15 cellular contexts compared by ENCODE assay signal in genomic region chr16:82082097-82082496, GRCh38. TPM values are rescaled to one million over a fixed set of nuclear protein-coding genes. Genes with fewer than 3 reads are reported as not detected.
DNase-seq lines count a peak whose midpoint lies in the region; ATAC-seq, FAIRE-seq and TF ChIP-seq lines count a peak whose summit lies in the region.
"Had no signal": no experiment of that assay in that cellular context is flagged by ENCODE, and none has a peak within 500 bp of the region (broad histone marks: within the 10 kb centered on the region; RNA-seq: fewer than 3 reads in every experiment).

No MANE protein-coding gene starts in this region.

- H3K36me3 ChIP-seq in IMR-90 (ENCODE audit: control insufficient read depth, insufficient read depth, low read length) (no peaks in the 10 kb centered on the region), HepG2 (replicated peaks in 1 of 2; ENCODE audit: control insufficient read depth in 1 of 2, insufficient read depth in 2 of 2, low read length in 2 of 2) (peaks cover 4 to 12% of the 10 kb centered on the region in 2 experiments; a peak in 2 of 5 replicates), smooth muscle cell (ENCODE audit: low read depth) (no peaks in the 10 kb centered on the region)
- H3K36me3 ChIP-seq: BLaER1 had no signal

- no peak overlapping the region for H3K4me2 ChIP-seq in IMR-90 (ENCODE audit: low read depth, low read length)
- H3K4me2 ChIP-seq in HepG2 (ENCODE audit: low read depth, low read length), result peak overlapping the region; percentile 5; the same call in 1 of the 2 replicates
- H3K4me2 ChIP-seq in smooth muscle cell, result no peak overlapping the region
- H3K4me2 ChIP-seq: BLaER1 had no signal

- no peak overlapping the region for H3K23ac ChIP-seq in IMR-90 (ENCODE audit: low read depth, low read length)

- ATAC-seq in IMR-90 (ENCODE audit: low read depth) (no peak), foreskin keratinocyte (no peak), HepG2 (peak; percentile 25; the same call in 1 of the 3 replicates), HG02759 (IDR thresholded peaks at IDR 0.05; ENCODE audit: unreplicated experiment) (no peak)
- ATAC-seq: CD8-positive, alpha-beta T cell had no signal

- H3K4me1 ChIP-seq in IMR-90 (ENCODE audit: control insufficient read depth, insufficient read depth, low read length) (peaks cover 7% of the 10 kb centered on the region), foreskin keratinocyte (peaks cover 16% of the 10 kb centered on the region), HepG2 (ENCODE audit: insufficient read depth, low read length) (peaks cover 63% of the 10 kb centered on the region), smooth muscle cell (ENCODE audit: low read depth) (no peaks in the 10 kb centered on the region)
- H3K4me1 ChIP-seq: BLaER1 had no signal

- TF ChIP-seq RAD21 in IMR-90 (IDR thresholded peaks at IDR 0.05; ENCODE audit: low read length) (no peak), HepG2 (CRISPR knock-in tag; IDR thresholded peaks at IDR 0.05) (no peak)

- dilution Hi-C loops in IMR-90 (cut with HindIII; ENCODE audit: low sequenced_read_pairs, unreplicated experiment), result no loop called here

- no peak overlapping the region; the same call in 2 of the 3 replicates for H2BK15ac ChIP-seq in IMR-90 (ENCODE audit: low read depth, low read length)

- H4K5ac ChIP-seq in IMR-90 (ENCODE audit: low read depth, low read length), result no peak overlapping the region

- H3K4me3 ChIP-seq in IMR-90 (ENCODE audit: insufficient read depth, low read depth, low read length) (no peak overlapping the region), HepG2 (replicated peaks in 1 of 3; ENCODE audit: insufficient read depth in 1 of 3, low read depth in 2 of 3, low read length in 3 of 3) (no peak overlapping the region), smooth muscle cell (no peak overlapping the region)
- H3K4me3 ChIP-seq: BLaER1 had no signal

- H2AK5ac ChIP-seq in IMR-90 (ENCODE audit: low read depth, low read length), result no peak overlapping the region

- H3K56ac ChIP-seq in IMR-90 (ENCODE audit: extremely low read depth, insufficient read depth, low read length), result no peak overlapping the region

- intact Hi-C loops in IMR-90 (cut with micrococcal nuclease), result no loop called here
- intact Hi-C loops in HepG2 (cut with micrococcal nuclease; ENCODE audit: unreplicated experiment), result loop anchor here (2.0 to 5.0 kb wide), 3 partner anchors 15 to 90 kb away; partner anchors contain the start of genes HSD17B2 and MPHOSPH6

- H2AFZ ChIP-seq in IMR-90 (replicated peaks; ENCODE audit: low read length, poor library complexity), result no peak overlapping the region
- H2AFZ ChIP-seq in HepG2 (ENCODE audit: low read length), result no peak overlapping the region
- no peak overlapping the region for H2AFZ ChIP-seq in smooth muscle cell (ENCODE audit: low read depth)

- TF ChIP-seq CTCF in IMR-90 (conservative IDR thresholded peaks at IDR 0.05; ENCODE audit: low read depth, low read length), result no peak
- TF ChIP-seq CTCF in foreskin keratinocyte (conservative IDR thresholded peaks at IDR 0.05), result no peak
- no peak for TF ChIP-seq CTCF in HepG2 (CRISPR knock-in tag; IDR thresholded peaks at IDR 0.05)
- TF ChIP-seq CTCF in smooth muscle cell (IDR thresholded peaks at IDR 0.05; ENCODE audit: borderline replicate concordance, insufficient read depth, poor library complexity, severe bottlenecking), result no peak

- H2BK120ac ChIP-seq in IMR-90 (ENCODE audit: low read depth, low read length), result no peak overlapping the region

- peak; percentile 12 for FAIRE-seq in HepG2 (lab: Jason Lieb, UNC)
- FAIRE-seq: H1 had no signal

- no peak overlapping the region for H2AK9ac ChIP-seq in IMR-90 (replicated peaks; ENCODE audit: low read depth, low read length, poor library complexity)

- 0 out of 2 replicates have a peak overlapping the region, but pooled peaks have one; percentile 41 for H4K91ac ChIP-seq in IMR-90 (ENCODE audit: insufficient read depth, low read depth, low read length)

- H4K8ac ChIP-seq in IMR-90 (ENCODE audit: low read depth in 2 of 2, low read length in 2 of 2), result 0 out of 4 replicates have a peak overlapping the region, but pooled peaks of 1 of the 2 experiments have one; percentile 19

- POLR2A ChIA-PET in IMR-90 (lab: Charles Lee; ENCODE audit: unreplicated experiment) (interaction anchor here (1.1 kb wide), 1 partner anchor 55 kb away, joined by 3 read pairs; no protein-coding TSS in a partner anchor), HepG2 (lab: Yijun Ruan, JAX) (interaction anchor here (1.6 to 3.0 kb wide), 4 partner anchors 15 to 88 kb away, joined by 6 to 16 read pairs (median 14); partner anchors contain the start of genes HSD17B2 and MPHOSPH6)

- H3K18ac ChIP-seq in IMR-90 (ENCODE audit: low read depth, low read length), result peak overlapping the region; percentile 23; the same call in 1 of the 2 replicates

- no peak for DNase-seq in IMR-90
- DNase-seq in foreskin keratinocyte, result no peak
- DNase-seq in HepG2 (ENCODE audit: low spot score), result peak; percentile 44
- no peak for DNase-seq in smooth muscle cell (lab: John Stamatoyannopoulos, UW; ENCODE audit: unreplicated experiment)
- DNase-seq in NCI-H1436 treated with DMSO at 0.1 percent for 48 hours (lab: John Stamatoyannopoulos, UW), result no peak
- DNase-seq in SW480 (ENCODE audit: low spot score), result no peak
- DNase-seq: 8988T; CD8-positive, alpha-beta T cell; DMS79 treated with DMSO at 0.1 percent for 48 hours; GF-D8; H9 had no signal

- H3K9me3 ChIP-seq in IMR-90 (ENCODE audit: control insufficient read depth, insufficient read depth, low read length) (peaks cover 4% of the 10 kb centered on the region; the same call in 1 of the 2 replicates), HepG2 (ENCODE audit: low read length) (no peaks in the 10 kb centered on the region), smooth muscle cell (replicated peaks; ENCODE audit: low read depth) (peaks cover 2% of the 10 kb centered on the region)

- H2BK20ac ChIP-seq in IMR-90 (ENCODE audit: low read depth, low read length), result 0 out of 2 replicates have a peak overlapping the region, but pooled peaks have one; percentile 55

- H3K27ac ChIP-seq in IMR-90 (ENCODE audit: insufficient read depth, low read length) (no peak overlapping the region), foreskin keratinocyte (peak overlapping the region; percentile 56), HepG2 (ENCODE audit: extremely low read length, insufficient read depth, low read length) (no peak overlapping the region), smooth muscle cell (ENCODE audit: low read depth) (peak overlapping the region; percentile 28)
- H3K27ac ChIP-seq: BLaER1 had no signal

- TF ChIP-seq EP300 in HepG2 (IDR thresholded peaks at IDR 0.05; ENCODE audit: low read depth in 2 of 2, low read length in 2 of 2) (peak in 1 of 2 experiments; percentile 51; a peak in 1 of 4 replicates), HepG2 (CRISPR knock-in tag; IDR thresholded peaks at IDR 0.05; ENCODE audit: borderline replicate concordance) (no peak)

- H3K9ac ChIP-seq in IMR-90 (ENCODE audit: low read depth, low read length), result no peak overlapping the region
- no peak overlapping the region for H3K9ac ChIP-seq in HepG2 (ENCODE audit: insufficient read depth, low read depth, low read length)
- H3K9ac ChIP-seq in smooth muscle cell (ENCODE audit: low read depth), result no peak overlapping the region
- H3K9ac ChIP-seq: BLaER1 had no signal

- H3K4ac ChIP-seq in IMR-90 (ENCODE audit: low read depth, low read length), result no peak overlapping the region; the same call in 1 of the 2 replicates

- no TSS peak for BruUV-seq in IMR-90 (replicated peaks; lab: Mats Ljungman, UMichigan)
- no TSS peak for BruUV-seq in HepG2 (replicated peaks; lab: Mats Ljungman, UMichigan)

- no peak overlapping the region; the same call in 1 of the 2 replicates for H3K14ac ChIP-seq in IMR-90 (replicated peaks; ENCODE audit: low read depth, low read length)

- H3F3A ChIP-seq in smooth muscle cell (ENCODE audit: low read depth), result no peaks in the 10 kb centered on the region

- CTCF ChIA-PET in IMR-90 (lab: Yijun Ruan, JAX), result no interaction called here
- CTCF ChIA-PET in HepG2 (lab: Yijun Ruan, JAX; ENCODE audit: low intra/inter-chr PET ratio, low total read pairs), result no interaction called here

- WGBS in IMR-90 (ENCODE audit: extremely low coverage in 2 of 2, insufficient read length in 1 of 2), 2 experiments, result no CpG with 5 or more reads among the region's 1 CpG
- 53% methylated on average over 1 of the region's 1 CpG for WGBS in HepG2 (ENCODE audit: low lambda C conversion rate)
- WGBS in smooth muscle cell (ENCODE audit: low lambda C conversion rate), result 96% methylated on average over 1 of the region's 1 CpG

- no peaks in the 10 kb centered on the region for H4K20me1 ChIP-seq in IMR-90 (ENCODE audit: insufficient read depth, low read length)
- H4K20me1 ChIP-seq in HepG2 (ENCODE audit: insufficient read depth, low read length), result peaks cover 4% of the 10 kb centered on the region; the same call in 1 of the 2 replicates
- H4K20me1 ChIP-seq in smooth muscle cell (ENCODE audit: low read depth), result no peaks in the 10 kb centered on the region
- H4K20me1 ChIP-seq: BLaER1 had no signal

- H3K27me3 ChIP-seq in IMR-90 (ENCODE audit: control insufficient read depth, insufficient read depth, low read length) (no peaks in the 10 kb centered on the region), foreskin keratinocyte (no peaks in the 10 kb centered on the region), HepG2 (ENCODE audit: control insufficient read depth in 1 of 2, insufficient read depth in 2 of 2, low read length in 2 of 2) (no peaks in the 10 kb centered on the region), smooth muscle cell (ENCODE audit: low read depth) (no peaks in the 10 kb centered on the region)
- H3K27me3 ChIP-seq: BLaER1 had no signal

- in situ Hi-C loops in IMR-90 (cut with MboI; ENCODE audit: low sequenced_read_pairs), result no loop called here
- in situ Hi-C loops in HepG2 (cut with HindIII; ENCODE audit: extremely low pct_ligation_motif_present, low pct_unique_long_range_greater_than_20kb), result no loop called here

- H3K9me1 ChIP-seq in IMR-90 (ENCODE audit: insufficient read depth, low read length), result no peaks in the 10 kb centered on the region; the same call in 1 of the 2 replicates

- TF ChIP-seq POLR2A in IMR-90 (IDR thresholded peaks at IDR 0.05; ENCODE audit: low read depth, low read length) (no peak), HepG2 (IDR thresholded peaks at IDR 0.05; ENCODE audit: insufficient read depth in 1 of 2, low read depth in 2 of 2, low read length in 2 of 2) (no peak)

- H3K79me2 ChIP-seq in HepG2 (ENCODE audit: insufficient read depth, low read length), result no peaks in the 10 kb centered on the region
- H3K79me2 ChIP-seq in smooth muscle cell (ENCODE audit: low read depth), result no peaks in the 10 kb centered on the region

- no peak overlapping the region for H2BK5ac ChIP-seq in IMR-90 (ENCODE audit: low read depth, low read length, poor library complexity, severe bottlenecking)

- no peaks in the 10 kb centered on the region for H3K79me1 ChIP-seq in IMR-90 (ENCODE audit: low read depth in 1 of 2, low read length in 2 of 2)

RNA-seq across cellular contexts. Expression of gene HSD17B2, which starts 47.0 kb away (rescaled TPM):
- total RNA-seq in IMR-90 (2012; rRNA removed) (0.18 and 0.28 TPM in 2 replicates), foreskin keratinocyte (1.3 and 1.6 TPM in 2 replicates), HepG2 (2016; rRNA removed; fragmentation: Illumina TruSeq; extraction: Trizol) (20.4 and 26.3 TPM in 2 replicates), smooth muscle cell (20.5 and 21.8 TPM in 2 replicates)
- polyA plus RNA-seq in IMR-90 (2012; rRNA removed) (0.12 TPM in 1 of 2 replicates, not detected in the other), foreskin keratinocyte (1.5 and 2.0 TPM in 2 replicates), HepG2 (2011; rRNA removed) (69.3 and 70.7 TPM in 2 replicates), smooth muscle cell (21.9 and 33.9 TPM in 2 replicates)
- 0.08 and 0.13 TPM in 2 replicates for polyA plus RNA-seq in IMR-90 (2012; cell fraction: cytosol; rRNA removed)
- polyA plus RNA-seq in IMR-90 (2012; cell fraction: nucleus; rRNA removed; ENCODE audit: low replicate concordance), result 0.09 and 0.11 TPM in 2 replicates
- total RNA-seq in HepG2 (2016; cell fraction: cytosol; rRNA removed; fragmentation: Illumina TruSeq; extraction: Trizol; ENCODE audit: low read depth), result 8.1 and 10.8 TPM in 2 replicates
- total RNA-seq in HepG2 (2016; cell fraction: insoluble cytoplasmic fraction; rRNA removed; fragmentation: Illumina TruSeq; extraction: Trizol), result 17.1 and 26.5 TPM in 2 replicates
- 14.2 and 15.4 TPM in 2 replicates for total RNA-seq in HepG2 (2016; cell fraction: membrane; rRNA removed; fragmentation: Illumina TruSeq; extraction: Trizol)
- 20.3 and 26.6 TPM in 2 replicates for total RNA-seq in HepG2 (2016; cell fraction: nucleus; rRNA removed; fragmentation: Illumina TruSeq; extraction: Trizol)
- polyA plus RNA-seq in HepG2 (2011; cell fraction: cytosol; rRNA removed), result 63.0 and 86.7 TPM in 2 replicates
- 25.9 and 29.8 TPM in 2 replicates for polyA plus RNA-seq in HepG2 (2011; cell fraction: nucleus; rRNA removed)
- 99.3 and 106 TPM in 2 replicates for polyA plus RNA-seq in HepG2 (2012)
- polyA plus RNA-seq in HepG2 (2016; cell fraction: cytosol; fragmentation: Illumina TruSeq; extraction: Trizol; ENCODE audit: low read depth), result 10.6 and 11.5 TPM in 2 replicates
- polyA plus RNA-seq in HepG2 (2016; cell fraction: insoluble cytoplasmic fraction; fragmentation: Illumina TruSeq; extraction: Trizol; ENCODE audit: low read depth), result 19.6 and 20.2 TPM in 2 replicates
- polyA plus RNA-seq in HepG2 (2016; cell fraction: membrane; fragmentation: Illumina TruSeq; extraction: Trizol; ENCODE audit: low read depth), result 13.1 and 14.3 TPM in 2 replicates
- 30.1 and 31.0 TPM in 2 replicates for polyA plus RNA-seq in HepG2 (2016; cell fraction: nucleus; fragmentation: Illumina TruSeq; extraction: Trizol; ENCODE audit: insufficient read depth, low read depth)
- polyA minus RNA-seq in HepG2 (2011; rRNA and poly(A)+ RNA removed; ENCODE audit: low replicate concordance), result 150 TPM in 1 of 2 replicates, not detected in the other
- polyA minus RNA-seq in HepG2 (2011; cell fraction: cytosol; rRNA and poly(A)+ RNA removed), result 38.6 and 54.8 TPM in 2 replicates
- 77.4 and 89.1 TPM in 2 replicates for polyA minus RNA-seq in HepG2 (2011; cell fraction: nucleus; rRNA and poly(A)+ RNA removed)
- total RNA-seq: CD8-positive, alpha-beta T cell; H1; H9 had no signal
- polyA plus RNA-seq: CD14-positive monocyte, H1 had no signal

Comparison
In these comparisons a context has a peak if more than half of its experiments do, and no peak if none do; other contexts are left out.
1. H3K27ac ChIP-seq: peak in foreskin keratinocyte (single experiment) and smooth muscle cell (single experiment); none in IMR-90 (single experiment) and HepG2 (single experiment).